Comparison of ENCODE assay signal across 18 cellular contexts in genomic region chr21:44892095-44892494, GRCh38. TPM values are rescaled to one million over a fixed set of nuclear protein-coding genes. Genes with fewer than 3 reads are reported as not detected.
DNase-seq lines count a peak whose midpoint lies in the region; ATAC-seq and TF ChIP-seq lines count a peak whose summit lies in the region.
"Had no signal": no experiment of that assay in that cellular context is flagged by ENCODE, and none has a peak within 500 bp of the region (broad histone marks: within the 10 kb centered on the region; RNA-seq: fewer than 3 reads in every experiment).

No MANE protein-coding gene starts in this region.

- H3K27me3 ChIP-seq in right cardiac atrium (ENCODE audit: control insufficient read depth, insufficient read depth) (no peaks in the 10 kb centered on the region), SJCRH30 (no peaks in the 10 kb centered on the region)
- H3K27me3 ChIP-seq: colonic mucosa had no signal

- ATAC-seq in right cardiac atrium (no peak), HG02678 (IDR thresholded peaks at IDR 0.05; ENCODE audit: unreplicated experiment) (no peak)

- peak; percentile 7 to 38 (median 20) for DNase-seq in right cardiac atrium
- DNase-seq in cardiac septum (ENCODE audit: low spot score): no peak
- DNase-seq in SJCRH30: peak; percentile 94 to 96
- peak; percentile 28 for DNase-seq in fibroblast of pulmonary artery (ENCODE audit: low read depth)
- peak; percentile 56 for DNase-seq in posterior vena cava (ENCODE audit: low spot score)
- DNase-seq in COLO829 (ENCODE audit: low spot score): no peak
- DNase-seq in NCI-H2029 treated with DMSO at 0.1 percent for 48 hours (lab: John Stamatoyannopoulos, UW): no peak
- DNase-seq: mesenchymal stem cell, NCI-H2171, NCI-H510A treated with DMSO at 0.1 percent for 48 hours, occipital lobe had no signal

- H3K9me3 ChIP-seq in right cardiac atrium (ENCODE audit: control insufficient read depth, low read length): no peaks in the 10 kb centered on the region
- H3K9me3 ChIP-seq in SJCRH30 (replicated peaks): no peaks in the 10 kb centered on the region
- H3K9me3 ChIP-seq: BE2C, Caco-2, colonic mucosa, psoas muscle had no signal

- no peaks in the 10 kb centered on the region for H3K4me1 ChIP-seq in right cardiac atrium (ENCODE audit: control insufficient read depth, insufficient read depth, low read length)
- peaks cover 11% of the 10 kb centered on the region for H3K4me1 ChIP-seq in SJCRH30
- H3K4me1 ChIP-seq: BE2C, Caco-2, colonic mucosa, psoas muscle had no signal

- peaks cover 2% of the 10 kb centered on the region; the same call in 1 of the 2 replicates for H3K36me3 ChIP-seq in SJCRH30
- H3K36me3 ChIP-seq: BE2C, colonic mucosa had no signal

- 64% methylated on average over 19 of the region's 19 CpGs for WGBS in right cardiac atrium

- H3K4me3 ChIP-seq in right cardiac atrium (ENCODE audit: low read length): no peak overlapping the region
- peak overlapping the region; percentile 24 for H3K4me3 ChIP-seq in SJCRH30
- no peak overlapping the region for H3K4me3 ChIP-seq in fibroblast of pulmonary artery (replicated peaks; ENCODE audit: low read depth, low read length)
- H3K4me3 ChIP-seq: colonic mucosa, psoas muscle had no signal

- H3K27ac ChIP-seq in right cardiac atrium (ENCODE audit: low read length) (no peak overlapping the region), SJCRH30 (peak overlapping the region; percentile 56; the same call in 1 of the 2 replicates)
- H3K27ac ChIP-seq: colonic mucosa, epithelial cell of prostate, psoas muscle had no signal

- TF ChIP-seq CTCF in fibroblast of pulmonary artery (IDR thresholded peaks at IDR 0.05; ENCODE audit: low read length, missing control alignments): no peak

- intact Hi-C loops in right cardiac atrium (cut with DNase I): loop anchor here in 1 of 4 donors (5.0 kb wide), 1 partner anchor 40 kb away; no protein-coding TSS in a partner anchor
- intact Hi-C loops in cardiac septum (cut with DNase I): loop anchor here (2.0 to 5.0 kb wide), 2 partner anchors 41 to 245 kb away; no protein-coding TSS in a partner anchor
- intact Hi-C loops in posterior vena cava (cut with DNase I): loop anchor here in 1 of 2 donors (5.0 kb wide), 1 partner anchor 40 kb away; no protein-coding TSS in a partner anchor

RNA-seq across cellular contexts. Expression of gene PTTG1IP, which starts 18.6 kb away (rescaled TPM):
- 100 to 1,000 TPM; 192 to 206 (median 197) TPM for total RNA-seq in right cardiac atrium
- polyA plus RNA-seq in right cardiac atrium: 172 TPM
- 194 TPM for total RNA-seq in cardiac septum
- total RNA-seq in SJCRH30 (2014; rRNA removed; shearing (Covaris generic)): 195 TPM in 2 replicates
- total RNA-seq in posterior vena cava: 100 to 1,000 TPM; 202 to 246 TPM

RNA-seq across cellular contexts. Expression of gene ITGB2, which starts 28.6 kb away (rescaled TPM):
- total RNA-seq in right cardiac atrium (10 to 100 TPM; 19.1 to 46.5 (median 33.7) TPM), cardiac septum (11.5 TPM), posterior vena cava (100 to 1,000 TPM in 1 of 2 donors, 10 to 100 TPM in 1; 47.9 to 122 TPM)
- 11.9 TPM for polyA plus RNA-seq in right cardiac atrium
- total RNA-seq in SJCRH30 (2014; rRNA removed; shearing (Covaris generic)): 38.8 and 42.4 TPM in 2 replicates
- total RNA-seq: G401 had no signal

RNA-seq across cellular contexts. Expression of gene SLX9, which starts 47.7 kb away (rescaled TPM):
- 10 to 100 TPM; 19.2 to 26.5 (median 24.1) TPM for total RNA-seq in right cardiac atrium
- polyA plus RNA-seq in right cardiac atrium: 25.1 TPM
- total RNA-seq in cardiac septum: 35.8 TPM
- 26.8 and 32.3 TPM in 2 replicates for total RNA-seq in SJCRH30 (2014; rRNA removed; shearing (Covaris generic))
- total RNA-seq in posterior vena cava: 10 to 100 TPM; 25.8 to 31.6 TPM

Comparison
In these comparisons a context has a peak if more than half of its experiments do, and no peak if none do; other contexts are left out.
1. DNase-seq: peak in right cardiac atrium (3 of 3), SJCRH30 (2 of 2), fibroblast of pulmonary artery (single experiment) and posterior vena cava (single experiment); none in cardiac septum (single experiment), COLO829 (single experiment) and NCI-H2029 treated with DMSO at 0.1 percent for 48 hours (single experiment).